ENCODE assay signal across 1 cellular context in genomic region chr12:4256043-4256826, GRCh38.
TF ChIP-seq lines count a peak whose summit lies in the region.

No MANE protein-coding gene starts in this region.

TF ChIP-seq in H1, 55 proteins besides CTCF, POLR2A, EP300 and RAD21:
- TF ChIP-seq EZH2 (IDR thresholded peaks at IDR 0.05; ENCODE audit: low read depth, low read length, severe bottlenecking) (no peak), KDM1A (IDR thresholded peaks at IDR 0.05; ENCODE audit: borderline replicate concordance, low read length) (peak; percentile 63; the same call in 1 of the 2 replicates)
